In the genomic region with DNA sequence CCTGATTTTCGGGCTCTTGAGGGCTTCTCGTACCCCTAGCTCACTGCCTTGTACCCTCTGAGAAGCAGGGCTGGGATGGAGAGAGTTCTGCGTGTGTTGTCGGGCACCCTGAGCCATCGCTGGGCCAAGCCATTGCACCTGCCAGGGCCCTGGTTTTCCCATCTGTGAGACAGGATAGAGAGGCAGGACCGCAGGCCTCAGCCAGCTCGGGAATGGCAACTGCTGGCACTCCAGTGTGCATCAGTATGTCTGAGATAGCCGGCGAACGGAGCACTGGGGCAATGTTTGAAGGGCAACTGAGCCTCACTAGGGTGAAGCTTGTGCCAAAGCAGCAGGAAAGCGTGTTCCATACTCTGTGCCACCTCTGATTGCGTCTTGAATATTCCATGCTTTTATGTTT, we compare ENCODE assay signal across 18 cellular contexts.
DNase-seq lines count a peak whose midpoint lies in the region; ATAC-seq and TF ChIP-seq lines count a peak whose summit lies in the region.
"Had no signal": no experiment of that assay in that cellular context is flagged by ENCODE, and none has a peak within 500 bp of the region (broad histone marks: within the 10 kb centered on the region; RNA-seq: fewer than 3 reads in every experiment).

No MANE protein-coding gene starts in this region.

- peaks cover 15% of the 10 kb centered on the region for H3K9me1 ChIP-seq in IMR-90 (ENCODE audit: insufficient read depth, low read length)

- no peaks in the 10 kb centered on the region for H3K9me3 ChIP-seq in IMR-90 (ENCODE audit: control insufficient read depth, insufficient read depth, low read length)
- no peaks in the 10 kb centered on the region for H3K9me3 ChIP-seq in heart right ventricle
- H3K9me3 ChIP-seq in neuronal stem cell (replicated peaks in 1 of 2; ENCODE audit: control insufficient read depth in 2 of 2, insufficient read depth in 1 of 2, low read depth in 1 of 2, low read length in 2 of 2), result no peaks in the 10 kb centered on the region
- H3K9me3 ChIP-seq: Caco-2, SJCRH30 had no signal

- H3K23ac ChIP-seq in IMR-90 (ENCODE audit: low read depth, low read length) (no peak overlapping the region), neuronal stem cell (ENCODE audit: low read depth, low read length, poor library complexity) (peak overlapping the region; percentile 11)

- H4K8ac ChIP-seq in IMR-90 (ENCODE audit: low read depth in 2 of 2, low read length in 2 of 2) (no peak overlapping the region), neuronal stem cell (ENCODE audit: low read depth, low read length) (no peak overlapping the region)

- H2BK120ac ChIP-seq in IMR-90 (ENCODE audit: low read depth, low read length) (no peak overlapping the region), neuronal stem cell (ENCODE audit: low read depth, low read length) (no peak overlapping the region)

- peak overlapping the region; percentile 5 for H2BK5ac ChIP-seq in IMR-90 (ENCODE audit: low read depth, low read length, poor library complexity, severe bottlenecking)
- no peak overlapping the region for H2BK5ac ChIP-seq in neuronal stem cell (ENCODE audit: low read length)

- in situ Hi-C loops in IMR-90 (cut with MboI; ENCODE audit: low sequenced_read_pairs), result no loop called here

- CTCF ChIA-PET in IMR-90 (lab: Yijun Ruan, JAX), result no interaction called here
- CTCF ChIA-PET in HEK293T (lab: Yijun Ruan, JAX), result no interaction called here

- no peak overlapping the region for H2BK15ac ChIP-seq in IMR-90 (ENCODE audit: low read depth, low read length)
- H2BK15ac ChIP-seq in neuronal stem cell (ENCODE audit: low read length), result no peak overlapping the region

- H3K4ac ChIP-seq in IMR-90 (ENCODE audit: low read depth, low read length), result peak overlapping the region; percentile 31; the same call in 1 of the 2 replicates
- H3K4ac ChIP-seq in neuronal stem cell (ENCODE audit: low read length), result no peak overlapping the region

- peak overlapping the region; percentile 42; the same call in 1 of the 2 replicates for H2BK20ac ChIP-seq in IMR-90 (ENCODE audit: low read depth, low read length)

- H3K18ac ChIP-seq in IMR-90 (ENCODE audit: low read depth, low read length) (no peak overlapping the region), neuronal stem cell (ENCODE audit: low read length) (no peak overlapping the region)

- H2AFZ ChIP-seq in IMR-90 (replicated peaks; ENCODE audit: low read length, poor library complexity) (no peak overlapping the region), neuronal stem cell (ENCODE audit: low read length) (no peak overlapping the region)

- H2BK12ac ChIP-seq in neuronal stem cell (ENCODE audit: low read length), result no peak overlapping the region

- H3K27ac ChIP-seq in IMR-90 (ENCODE audit: insufficient read depth, low read length) (no peak overlapping the region), heart right ventricle (peak overlapping the region in 8 of 10 donors; percentile 24 to 77 (median 64)), neuronal stem cell (replicated peaks; ENCODE audit: low read length) (no peak overlapping the region)
- H3K27ac ChIP-seq: HL-60, SJCRH30 had no signal

- BruUV-seq in IMR-90 (replicated peaks; lab: Mats Ljungman, UMichigan), result no TSS peak

- H3K79me1 ChIP-seq in IMR-90 (ENCODE audit: low read depth in 1 of 2, low read length in 2 of 2) (no peaks in the 10 kb centered on the region), neuronal stem cell (ENCODE audit: low read depth, low read length) (no peaks in the 10 kb centered on the region)

- H3K56ac ChIP-seq in IMR-90 (ENCODE audit: extremely low read depth, insufficient read depth, low read length), result no peak overlapping the region

- H3K9ac ChIP-seq in IMR-90 (ENCODE audit: low read depth, low read length) (no peak overlapping the region), neuronal stem cell (ENCODE audit: low read depth, low read length, poor library complexity) (no peak overlapping the region)

- no CpG with 5 or more reads among the region's 12 CpGs for WGBS in IMR-90 (ENCODE audit: extremely low coverage in 2 of 2, insufficient read length in 1 of 2), 2 experiments
- 62 to 72% methylated on average over 12 of the region's 12 CpGs for WGBS in heart right ventricle, 2 donors
- WGBS in neuronal stem cell (ENCODE audit: extremely low coverage in 2 of 2, insufficient read length in 2 of 2, insufficient replicate concordance in 1 of 2), 2 donors, result no CpG with 5 or more reads among the region's 12 CpGs

- H2AK5ac ChIP-seq in IMR-90 (ENCODE audit: low read depth, low read length) (peak overlapping the region; percentile 54), neuronal stem cell (ENCODE audit: low read depth, low read length) (no peak overlapping the region)

- H3K36me3 ChIP-seq in IMR-90 (ENCODE audit: control insufficient read depth, insufficient read depth, low read length), result no peaks in the 10 kb centered on the region
- H3K36me3 ChIP-seq in heart right ventricle, result no peaks in the 10 kb centered on the region
- no peaks in the 10 kb centered on the region for H3K36me3 ChIP-seq in neuronal stem cell (replicated peaks in 1 of 2; ENCODE audit: control insufficient read depth in 2 of 2, insufficient read depth in 2 of 2, low read length in 2 of 2)
- H3K36me3 ChIP-seq: SJCRH30 had no signal

- peaks cover 12% of the 10 kb centered on the region for H3K4me1 ChIP-seq in IMR-90 (ENCODE audit: control insufficient read depth, insufficient read depth, low read length)
- peaks cover 7 to 72% (median 35%) of the 10 kb centered on the region in 9 donors for H3K4me1 ChIP-seq in heart right ventricle
- H3K4me1 ChIP-seq in neuronal stem cell (ENCODE audit: control insufficient read depth in 2 of 2, insufficient read depth in 1 of 2, low read depth in 1 of 2, low read length in 2 of 2), result peaks cover 0 to 2% of the 10 kb centered on the region in 2 donors
- H3K4me1 ChIP-seq: SJCRH30 had no signal

- no peak overlapping the region for H4K5ac ChIP-seq in IMR-90 (ENCODE audit: low read depth, low read length)

- H3K4me2 ChIP-seq in IMR-90 (ENCODE audit: low read depth, low read length), result no peak overlapping the region
- no peak overlapping the region for H3K4me2 ChIP-seq in neuronal stem cell (ENCODE audit: insufficient read depth, low read length, poor library complexity, severe bottlenecking)

- H4K91ac ChIP-seq in IMR-90 (ENCODE audit: insufficient read depth, low read depth, low read length), result no peak overlapping the region
- H4K91ac ChIP-seq in neuronal stem cell (ENCODE audit: low read depth, low read length, poor library complexity), result no peak overlapping the region

- ATAC-seq in IMR-90 (ENCODE audit: low read depth) (no peak), heart right ventricle (peak in 7 of 8 donors; percentile 39 to 83 (median 69)), HG03175 (IDR thresholded peaks at IDR 0.05; ENCODE audit: unreplicated experiment) (no peak)

- H4K20me1 ChIP-seq in IMR-90 (ENCODE audit: insufficient read depth, low read length), result no peaks in the 10 kb centered on the region; the same call in 1 of the 2 replicates

- no peak for DNase-seq in IMR-90
- DNase-seq in cerebellar cortex (ENCODE audit: low spot score), result peak; percentile 70
- DNase-seq in heart right ventricle, result peak; percentile 48 to 56
- no peak for DNase-seq in neuronal stem cell (ENCODE audit: low spot score)
- DNase-seq in foreskin melanocyte, result no peak
- DNase-seq in HEK293T (ENCODE audit: extremely low spot score), result no peak
- no peak for DNase-seq in activated gamma-delta T cell treated with Interleukin-2 at 50 U/mL for 16 hours
- DNase-seq: ACHN; AML-193; Caco-2; CD4-positive, CD25-positive, alpha-beta regulatory T cell; NCI-H1417 treated with DMSO at 0.1 percent for 48 hours; NCI-H1930; NCI-H2171; SJCRH30 had no signal

- intact Hi-C loops in IMR-90 (cut with micrococcal nuclease) (loop anchor here (5.0 kb wide), 1 partner anchor 1295 kb away; no protein-coding TSS in a partner anchor), heart right ventricle (cut with DNase I) (loop anchor here in 6 of 10 donors (1.0 to 5.0 kb wide), 5 partner anchors 60 to 140 kb away; no protein-coding TSS in a partner anchor)

- H3K4me3 ChIP-seq in IMR-90 (ENCODE audit: insufficient read depth, low read depth, low read length), result no peak overlapping the region
- H3K4me3 ChIP-seq in heart right ventricle, result no peak overlapping the region
- no peak overlapping the region for H3K4me3 ChIP-seq in neuronal stem cell (ENCODE audit: low read length in 2 of 2)
- H3K4me3 ChIP-seq: K562, SJCRH30 had no signal

- dilution Hi-C loops in IMR-90 (cut with HindIII; ENCODE audit: low sequenced_read_pairs, unreplicated experiment), result no loop called here

- H3K27me3 ChIP-seq in IMR-90 (ENCODE audit: control insufficient read depth, insufficient read depth, low read length), result no peaks in the 10 kb centered on the region
- H3K27me3 ChIP-seq in heart right ventricle, result no peaks in the 10 kb centered on the region
- H3K27me3 ChIP-seq in neuronal stem cell (ENCODE audit: control insufficient read depth in 3 of 3, insufficient read depth in 3 of 3, low read depth in 1 of 3, low read length in 3 of 3), result peaks cover 0 to 6% (median 0%) of the 10 kb centered on the region in 3 experiments
- H3K27me3 ChIP-seq: SJCRH30 had no signal

- no peak for TF ChIP-seq POLR2A in IMR-90 (IDR thresholded peaks at IDR 0.05; ENCODE audit: low read depth, low read length)

- TF ChIP-seq RAD21 in IMR-90 (IDR thresholded peaks at IDR 0.05; ENCODE audit: low read length), result no peak

- H3K14ac ChIP-seq in IMR-90 (replicated peaks; ENCODE audit: low read depth, low read length) (no peak overlapping the region), neuronal stem cell (ENCODE audit: low read length) (no peak overlapping the region)

- H2AK9ac ChIP-seq in IMR-90 (replicated peaks; ENCODE audit: low read depth, low read length, poor library complexity), result no peak overlapping the region

- POLR2A ChIA-PET in IMR-90 (lab: Charles Lee; ENCODE audit: unreplicated experiment) (no interaction called here), HEK293T (lab: Yijun Ruan, JAX) (no interaction called here)

- TF ChIP-seq CTCF in IMR-90 (conservative IDR thresholded peaks at IDR 0.05; ENCODE audit: low read depth, low read length) (no peak), heart right ventricle (IDR thresholded peaks at IDR 0.05) (no peak)

TF ChIP-seq in IMR-90, 13 proteins besides CTCF, POLR2A, EP300 and RAD21 (continues in another document):
- TF ChIP-seq RCOR1 (IDR thresholded peaks at IDR 0.05; ENCODE audit: insufficient replicate concordance, low read length), result no peak
- no peak for TF ChIP-seq NFE2L2 (IDR thresholded peaks at IDR 0.05; ENCODE audit: low read depth, low read length)
- no peak for TF ChIP-seq SMC3 (IDR thresholded peaks at IDR 0.05; ENCODE audit: low read depth, low read length)
- no peak for TF ChIP-seq RFX5 (IDR thresholded peaks at IDR 0.05; ENCODE audit: low read depth, low read length)
- TF ChIP-seq FOS (IDR thresholded peaks at IDR 0.05; ENCODE audit: low read depth, low read length), result no peak

TF ChIP-seq in HEK293T, 16 proteins besides CTCF, POLR2A, EP300 and RAD21 (continues in another document):
- TF ChIP-seq HDGF (IDR thresholded peaks at IDR 0.05; ENCODE audit: borderline replicate concordance) (no peak), ARNT (IDR thresholded peaks at IDR 0.05) (no peak), ELF4 (IDR thresholded peaks at IDR 0.05) (no peak), FOXA1 (IDR thresholded peaks at IDR 0.05) (no peak), ZNF384 (IDR thresholded peaks at IDR 0.05) (no peak), L3MBTL2 (conservative IDR thresholded peaks at IDR 0.05) (no peak), NFRKB (IDR thresholded peaks at IDR 0.05) (no peak), BHLHE40 (IDR thresholded peaks at IDR 0.05; ENCODE audit: borderline replicate concordance) (no peak)

Comparison
In these comparisons a context has a peak if more than half of its experiments do, and no peak if none do; other contexts are left out.
1. ATAC-seq: peak in heart right ventricle (7 of 8); none in IMR-90 (single experiment) and HG03175 (single experiment).
2. DNase-seq: peak in cerebellar cortex (single experiment) and heart right ventricle (2 of 2); none in IMR-90 (single experiment), neuronal stem cell (single experiment), foreskin melanocyte (single experiment), HEK293T (single experiment) and activated gamma-delta T cell treated with Interleukin-2 at 50 U/mL for 16 hours (single experiment).
3. H3K27ac ChIP-seq: peak in heart right ventricle (8 of 10); none in IMR-90 (single experiment) and neuronal stem cell (single experiment).